ENCODE assay signal across 21 cellular contexts in genomic region chr7:45581271-45581780, GRCh38. TPM values are rescaled to one million over a fixed set of nuclear protein-coding genes. Genes with fewer than 3 reads are reported as not detected.
DNase-seq lines count a peak whose midpoint lies in the region; ATAC-seq and TF ChIP-seq lines count a peak whose summit lies in the region.
"Had no signal": no experiment of that assay in that cellular context is flagged by ENCODE, and none has a peak within 500 bp of the region (broad histone marks: within the 10 kb centered on the region; RNA-seq: fewer than 3 reads in every experiment).

No MANE protein-coding gene starts in this region.

- no peaks in the 10 kb centered on the region for H3K9me3 Mint-ChIP-seq in endothelial cell (ENCODE audit: unreplicated experiment)
- H3K9me3 Mint-ChIP-seq: CD4-positive, CD25-positive, alpha-beta regulatory T cell had no signal

- no peak for TF ChIP-seq POLR2A in sigmoid colon (IDR thresholded peaks at IDR 0.05)

- H3K4me3 ChIP-seq in sigmoid colon: no peak overlapping the region
- H3K4me3 ChIP-seq: BLaER1, K562, PC-9, SJCRH30 had no signal

- peaks cover 3 to 37% (median 22%) of the 10 kb centered on the region in 3 donors for H3K27me3 ChIP-seq in sigmoid colon
- H3K27me3 ChIP-seq: BLaER1 had no signal

- no peaks in the 10 kb centered on the region for H3K4me1 ChIP-seq in sigmoid colon
- H3K4me1 ChIP-seq: SJCRH30 had no signal

- peaks cover 45% of the 10 kb centered on the region for H3K4me1 Mint-ChIP-seq in endothelial cell (ENCODE audit: unreplicated experiment)
- H3K4me1 Mint-ChIP-seq: CD4-positive, CD25-positive, alpha-beta regulatory T cell had no signal

- no peak overlapping the region for H3K4me3 Mint-ChIP-seq in endothelial cell (ENCODE audit: unreplicated experiment)
- H3K4me3 Mint-ChIP-seq: CD4-positive, CD25-positive, alpha-beta regulatory T cell had no signal

- intact Hi-C loops in sigmoid colon (cut with DNase I): no loop called here

- WGBS in sigmoid colon, 2 donors: 71 to 85% methylated on average over 6 of the region's 6 CpGs

- TF ChIP-seq CTCF in endothelial cell (IDR thresholded peaks at IDR 0.05; ENCODE audit: unreplicated experiment) (no peak), sigmoid colon (IDR thresholded peaks at IDR 0.05) (no peak)

- peak; percentile 47 for DNase-seq in activated effector memory CD4-positive, alpha-beta T cell treated with anti-CD3 and anti-CD28 coated beads, Interleukin-2, amount 50 U/mL, for 16 hours
- no peak for DNase-seq in activated effector memory CD4-positive, alpha-beta T cell treated with Interleukin-2 at 50 U/mL for 16 hours
- no peak for DNase-seq in endothelial cell (ENCODE audit: low spot score)
- DNase-seq in sigmoid colon: peak; percentile 22
- no peak for DNase-seq in NCI-H774 (lab: John Stamatoyannopoulos, UW)
- DNase-seq: CD4-positive, CD25-positive, alpha-beta regulatory T cell; DND-41; Kasumi-1; MV-4-11; NCI-H1105; NCI-H146; NCI-H1930; NCI-H2107; NCI-H446; NCI-H526; PC-9 had no signal

- H3K27ac Mint-ChIP-seq in endothelial cell (ENCODE audit: unreplicated experiment): peak overlapping the region; percentile 37
- H3K27ac Mint-ChIP-seq: CD4-positive, CD25-positive, alpha-beta regulatory T cell had no signal

- no peak overlapping the region for H3K27ac ChIP-seq in sigmoid colon
- H3K27ac ChIP-seq: BLaER1, PC-9, SJCRH30 had no signal

- peaks cover 4% of the 10 kb centered on the region for H3K27me3 Mint-ChIP-seq in endothelial cell (ENCODE audit: unreplicated experiment)

- no peak for TF ChIP-seq EP300 in sigmoid colon (IDR thresholded peaks at IDR 0.05)

- no peaks in the 10 kb centered on the region for H3K36me3 Mint-ChIP-seq in endothelial cell (ENCODE audit: low read depth, unreplicated experiment)
- H3K36me3 Mint-ChIP-seq: CD4-positive, CD25-positive, alpha-beta regulatory T cell had no signal

- H3K9me3 ChIP-seq in sigmoid colon: no peaks in the 10 kb centered on the region
- H3K9me3 ChIP-seq: BLaER1, SJCRH30 had no signal

- ATAC-seq in GM18867 (IDR thresholded peaks at IDR 0.05; ENCODE audit: unreplicated experiment) (no peak), HG02588 (IDR thresholded peaks at IDR 0.05; ENCODE audit: unreplicated experiment) (no peak)

- H3K36me3 ChIP-seq in sigmoid colon: no peaks in the 10 kb centered on the region
- H3K36me3 ChIP-seq: BLaER1, SJCRH30 had no signal

RNA-seq across cellular contexts. Expression of gene ADCY1, which starts 7.2 kb away (rescaled TPM):
- total RNA-seq in endothelial cell (ENCODE audit: unreplicated experiment): 50.7 TPM
- total RNA-seq in sigmoid colon: under 1 TPM; 0.27 to 0.71 (median 0.61) TPM
- under 1 TPM; 0.23 to 0.60 (median 0.50) TPM for polyA plus RNA-seq in sigmoid colon
- total RNA-seq: CD4-positive, CD25-positive, alpha-beta regulatory T cell; PC-9; SJCRH30 had no signal
- polyA plus RNA-seq: CD4-positive, CD25-positive, alpha-beta regulatory T cell had no signal

Comparison
In these comparisons a context has a peak if more than half of its experiments do, and no peak if none do; other contexts are left out.
1. DNase-seq: peak in activated effector memory CD4-positive, alpha-beta T cell treated with anti-CD3 and anti-CD28 coated beads, Interleukin-2, amount 50 U/mL, for 16 hours (single experiment) and sigmoid colon (single experiment); none in activated effector memory CD4-positive, alpha-beta T cell treated with Interleukin-2 at 50 U/mL for 16 hours (single experiment), endothelial cell (single experiment) and NCI-H774 (single experiment).
2. RNA of gene ADCY1, which starts 7.2 kb away (total RNA-seq): 50.7 TPM in endothelial cell (single experiment); 0.27 to 0.71 TPM in sigmoid colon; every median in the first group is over 10 times any median in the second.